18 cellular contexts compared by ENCODE assay signal in the genomic region with DNA sequence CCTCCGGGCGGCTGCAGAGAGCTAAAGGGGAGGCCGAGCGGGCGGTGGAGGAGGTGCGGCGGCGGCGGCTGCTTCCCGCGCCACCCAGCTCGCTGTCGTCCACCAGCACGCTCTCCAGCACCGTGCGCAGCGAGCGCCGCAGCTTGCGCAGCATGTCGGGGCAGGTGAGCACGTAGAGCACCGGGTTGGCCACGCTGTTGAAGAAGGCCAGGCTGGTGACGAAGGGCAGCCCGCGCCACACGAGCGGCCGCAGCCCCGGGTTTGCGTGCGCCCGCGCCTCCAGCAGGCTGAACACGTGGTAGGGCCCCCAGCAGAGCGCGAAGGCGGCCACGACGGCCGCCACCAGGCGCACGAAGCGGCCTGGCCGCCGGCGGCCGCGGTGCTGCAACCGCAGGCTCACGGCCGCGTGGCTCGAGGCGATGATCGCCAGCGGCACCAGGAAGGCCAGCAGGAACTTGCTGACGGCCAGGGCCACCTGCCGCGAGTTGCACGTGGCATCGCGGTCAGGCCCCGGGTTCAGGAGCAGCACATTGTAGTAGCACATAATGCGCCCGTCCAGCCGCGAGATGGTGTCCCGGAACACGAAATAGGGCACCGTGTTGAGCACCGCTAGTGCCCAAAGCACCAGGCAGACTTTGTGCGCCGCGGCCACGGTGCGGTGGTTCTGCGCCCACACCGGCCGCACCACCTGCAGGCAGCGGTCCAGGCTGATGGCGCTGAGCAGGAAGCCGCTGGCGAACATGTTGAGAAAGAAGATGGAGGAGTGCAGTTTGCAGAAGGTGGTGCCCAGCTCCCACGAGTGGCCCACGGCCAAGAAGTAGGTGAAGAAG. TPM values are rescaled to one million over a fixed set of nuclear protein-coding genes. Genes with fewer than 3 reads are reported as not detected.
DNase-seq lines count a peak whose midpoint lies in the region; ATAC-seq lines count a peak whose summit lies in the region.
"Had no signal": no experiment of that assay in that cellular context is flagged by ENCODE, and none has a peak within 500 bp of the region (broad histone marks: within the 10 kb centered on the region; RNA-seq: fewer than 3 reads in every experiment).

No MANE protein-coding gene starts in this region.

- H3K4me3 Mint-ChIP-seq in stimulated activated naive CD8-positive, alpha-beta T cell treated with anti-CD3 and anti-CD28 coated beads, Interleukin-15, amount 100 ng/mL, for 72 hours, result no peak overlapping the region
- no peak overlapping the region for H3K4me3 Mint-ChIP-seq in activated T-helper 2 cell treated with anti-CD3 and anti-CD28 coated beads, Interferon-gamma antibody, Interleukin-2, Interleukin-4, amounts not matched to agents 10 μg/mL and 5 μg/mL and 100 μg/mL, durations not matched to agents 14 hours and 24 hours and 36 hours (ENCODE audit: low read depth)
- H3K4me3 Mint-ChIP-seq: activated T-cell treated with anti-CD3 and anti-CD28 coated beads, Interleukin-2, amount 50 U/mL, for 24 hours; CD4-positive, alpha-beta T cell had no signal

- no peak overlapping the region for H3K27ac Mint-ChIP-seq in stimulated activated naive CD8-positive, alpha-beta T cell treated with anti-CD3 and anti-CD28 coated beads, Interleukin-15, amount 100 ng/mL, for 72 hours
- H3K27ac Mint-ChIP-seq in activated T-helper 2 cell treated with anti-CD3 and anti-CD28 coated beads, Interferon-gamma antibody, Interleukin-2, Interleukin-4, amounts not matched to agents 10 μg/mL and 5 μg/mL and 100 μg/mL, durations not matched to agents 14 hours and 24 hours and 36 hours, result no peak overlapping the region
- H3K27ac Mint-ChIP-seq: activated T-cell treated with anti-CD3 and anti-CD28 coated beads, Interleukin-2, amount 50 U/mL, for 24 hours; CD4-positive, alpha-beta T cell had no signal

- peaks cover 26% of the 10 kb centered on the region for H3K4me1 Mint-ChIP-seq in stimulated activated naive CD8-positive, alpha-beta T cell treated with anti-CD3 and anti-CD28 coated beads, Interleukin-15, amount 100 ng/mL, for 72 hours
- peaks cover 21% of the 10 kb centered on the region for H3K4me1 Mint-ChIP-seq in activated T-helper 2 cell treated with anti-CD3 and anti-CD28 coated beads, Interferon-gamma antibody, Interleukin-2, Interleukin-4, amounts not matched to agents 10 μg/mL and 5 μg/mL and 100 μg/mL, durations not matched to agents 14 hours and 24 hours and 36 hours (ENCODE audit: low read depth)

- no peak for DNase-seq in stimulated activated naive CD8-positive, alpha-beta T cell treated with anti-CD3 and anti-CD28 coated beads, Interleukin-15, amount 100 ng/mL, for 72 hours
- no peak for DNase-seq in stimulated activated naive CD8-positive, alpha-beta T cell treated with anti-CD3 and anti-CD28 coated beads, Interleukin-15, Interleukin-2, amounts not matched to agents 100 U/mL and 50 U/mL, for 24 hours
- DNase-seq in left kidney (ENCODE audit: low read depth, low spot score), result peak; percentile 75
- DNase-seq in activated T-helper 2 cell treated with anti-CD3 and anti-CD28 coated beads, Interferon-gamma antibody, Interleukin-2, Interleukin-4, amounts not matched to agents 10 μg/mL and 5 μg/mL and 100 μg/mL, durations not matched to agents 14 hours and 24 hours and 36 hours (ENCODE audit: low spot score), result no peak
- DNase-seq in NCI-H82 (lab: John Stamatoyannopoulos, UW), result no peak
- DNase-seq in posterior vena cava (ENCODE audit: low spot score), result no peak
- DNase-seq: activated CD4-positive, alpha-beta T cell treated with anti-CD3 and anti-CD28 coated beads for 4 hours; activated T-cell treated with anti-CD3 and anti-CD28 coated beads, Interleukin-2, amount 50 U/mL, for 24 hours; CD4-positive, alpha-beta T cell; cerebellar nuclear complex; erythroblast; GDM1; heart right ventricle; MV-4-11; NCI-H2171; Right ventricle myocardium superior had no signal

- no peaks in the 10 kb centered on the region for H3K27me3 Mint-ChIP-seq in stimulated activated naive CD8-positive, alpha-beta T cell treated with anti-CD3 and anti-CD28 coated beads, Interleukin-15, amount 100 ng/mL, for 72 hours
- H3K27me3 Mint-ChIP-seq in activated T-helper 2 cell treated with anti-CD3 and anti-CD28 coated beads, Interferon-gamma antibody, Interleukin-2, Interleukin-4, amounts not matched to agents 10 μg/mL and 5 μg/mL and 100 μg/mL, durations not matched to agents 14 hours and 24 hours and 36 hours (ENCODE audit: low read depth), result no peaks in the 10 kb centered on the region
- H3K27me3 Mint-ChIP-seq: activated T-cell treated with anti-CD3 and anti-CD28 coated beads, Interleukin-2, amount 50 U/mL, for 24 hours; CD4-positive, alpha-beta T cell had no signal

- H3K9me3 Mint-ChIP-seq in stimulated activated naive CD8-positive, alpha-beta T cell treated with anti-CD3 and anti-CD28 coated beads, Interleukin-15, amount 100 ng/mL, for 72 hours, result no peaks in the 10 kb centered on the region
- H3K9me3 Mint-ChIP-seq in activated T-helper 2 cell treated with anti-CD3 and anti-CD28 coated beads, Interferon-gamma antibody, Interleukin-2, Interleukin-4, amounts not matched to agents 10 μg/mL and 5 μg/mL and 100 μg/mL, durations not matched to agents 14 hours and 24 hours and 36 hours, result no peaks in the 10 kb centered on the region
- H3K9me3 Mint-ChIP-seq: activated T-cell treated with anti-CD3 and anti-CD28 coated beads, Interleukin-2, amount 50 U/mL, for 24 hours; CD4-positive, alpha-beta T cell had no signal

- peak; percentile 20 for ATAC-seq in stimulated activated naive CD8-positive, alpha-beta T cell treated with anti-CD3 and anti-CD28 coated beads, Interleukin-15, amount 100 ng/mL, for 72 hours
- no peak for ATAC-seq in stimulated activated naive CD8-positive, alpha-beta T cell treated with anti-CD3 and anti-CD28 coated beads, Interleukin-15, Interleukin-2, amounts not matched to agents 100 U/mL and 50 U/mL, for 24 hours
- ATAC-seq: heart right ventricle had no signal

- intact Hi-C loops in activated T-helper 2 cell treated with anti-CD3 and anti-CD28 coated beads, Interferon-gamma antibody, Interleukin-2, Interleukin-4, amounts not matched to agents 10 μg/mL and 5 μg/mL and 100 μg/mL, durations not matched to agents 14 hours and 24 hours and 36 hours (cut with micrococcal nuclease), result no loop called here
- intact Hi-C loops in posterior vena cava (cut with DNase I), result no loop called here

- peaks cover 38% of the 10 kb centered on the region for H3K36me3 Mint-ChIP-seq in activated T-helper 2 cell treated with anti-CD3 and anti-CD28 coated beads, Interferon-gamma antibody, Interleukin-2, Interleukin-4, amounts not matched to agents 10 μg/mL and 5 μg/mL and 100 μg/mL, durations not matched to agents 14 hours and 24 hours and 36 hours (ENCODE audit: low read depth)

RNA-seq across cellular contexts. Expression of gene PTGDR2, which starts 2.9 kb away (rescaled TPM):
- total RNA-seq in activated T-helper 2 cell treated with anti-CD3 and anti-CD28 coated beads, Interferon-gamma antibody, Interleukin-2, Interleukin-4, amounts not matched to agents 10 μg/mL and 5 μg/mL and 100 μg/mL, durations not matched to agents 14 hours and 24 hours and 36 hours, result 0.28 and 0.32 TPM in 2 replicates
- total RNA-seq in posterior vena cava, result under 1 TPM in 1 of 2 donors, not detected in 1; 0.14 TPM

RNA-seq across cellular contexts. Expression of gene CCDC86, which starts 10.9 kb away (rescaled TPM):
- 56.7 and 57.2 TPM in 2 replicates for total RNA-seq in activated T-helper 2 cell treated with anti-CD3 and anti-CD28 coated beads, Interferon-gamma antibody, Interleukin-2, Interleukin-4, amounts not matched to agents 10 μg/mL and 5 μg/mL and 100 μg/mL, durations not matched to agents 14 hours and 24 hours and 36 hours
- total RNA-seq in posterior vena cava, result 10 to 100 TPM; 14.9 to 21.9 TPM

RNA-seq across cellular contexts. Expression of gene ZP1, which starts 14.5 kb away (rescaled TPM):
- total RNA-seq in activated T-helper 2 cell treated with anti-CD3 and anti-CD28 coated beads, Interferon-gamma antibody, Interleukin-2, Interleukin-4, amounts not matched to agents 10 μg/mL and 5 μg/mL and 100 μg/mL, durations not matched to agents 14 hours and 24 hours and 36 hours, result not detected in 2 replicates
- not detected for total RNA-seq in posterior vena cava
- total RNA-seq: lung microvascular endothelial cell, Right ventricle myocardium superior, skeletal muscle tissue had no signal

RNA-seq across cellular contexts. Expression of gene PRPF19, which starts 53.5 kb away (rescaled TPM):
- 170 and 182 TPM in 2 replicates for total RNA-seq in activated T-helper 2 cell treated with anti-CD3 and anti-CD28 coated beads, Interferon-gamma antibody, Interleukin-2, Interleukin-4, amounts not matched to agents 10 μg/mL and 5 μg/mL and 100 μg/mL, durations not matched to agents 14 hours and 24 hours and 36 hours
- total RNA-seq in posterior vena cava, result 10 to 100 TPM; 47.6 to 50.9 TPM
